In the genomic region with DNA sequence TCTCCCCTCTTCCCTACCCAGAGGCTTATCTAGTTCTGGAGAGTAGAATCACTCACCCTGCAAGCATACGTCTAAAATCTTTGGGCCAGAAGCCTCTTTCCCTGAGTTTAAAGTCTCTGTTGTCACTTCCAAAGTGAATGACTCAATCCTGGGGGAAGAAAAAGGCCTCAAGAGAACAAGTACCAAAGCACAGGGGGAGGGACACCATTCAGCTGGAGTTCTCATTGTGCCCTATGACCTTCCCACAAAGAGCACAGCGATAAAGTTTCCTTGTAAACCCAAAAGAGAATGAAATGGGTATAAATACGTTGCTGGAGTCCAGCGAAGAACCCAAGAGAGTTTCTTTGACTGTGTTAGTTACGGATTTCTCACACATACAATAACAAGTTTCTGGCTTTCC, we compare ENCODE assay signal across 21 cellular contexts.
"Had no signal": no experiment of that assay in that cellular context is flagged by ENCODE, and none has a peak within 500 bp of the region (broad histone marks: within the 10 kb centered on the region; RNA-seq: fewer than 3 reads in every experiment).

No MANE protein-coding gene starts in this region.

- H3K4me1 ChIP-seq: esophagus muscularis mucosa, psoas muscle, stomach had no signal

- FAIRE-seq: islet of Langerhans had no signal

- ATAC-seq: foreskin keratinocyte; heart left ventricle; naive thymus-derived CD4-positive, alpha-beta T cell had no signal

- H3K27ac ChIP-seq: coronary artery, epithelial cell of prostate, esophagus muscularis mucosa, foreskin keratinocyte, heart left ventricle, psoas muscle, sigmoid colon, skin epidermis, stomach had no signal

- H3K9me3 ChIP-seq: psoas muscle, sigmoid colon, stomach had no signal

- H3K4me3 Mint-ChIP-seq: naive thymus-derived CD4-positive, alpha-beta T cell had no signal

- H3K36me3 ChIP-seq: esophagus muscularis mucosa, heart left ventricle, sigmoid colon, stomach had no signal

- H3K27ac Mint-ChIP-seq: naive thymus-derived CD4-positive, alpha-beta T cell had no signal

- DNase-seq: central memory CD4-positive, alpha-beta T cell; effector memory CD4-positive, alpha-beta T cell; heart left ventricle; hippocampal formation; kidney glomerular epithelial cell; naive thymus-derived CD4-positive, alpha-beta T cell; nucleus accumbens; psoas muscle; retina; sigmoid colon; stimulated activated CD4-positive, alpha-beta T cell treated with anti-CD3 and anti-CD28 coated beads, Interleukin-2, amount 100 ng/mL, for 24 hours; stimulated activated CD4-positive, alpha-beta T cell treated with anti-CD3 and anti-CD28 coated beads, Interleukin-4, amount 100 ng/mL, for 4 hours; stimulated activated naive CD4-positive, alpha-beta T cell; stomach; substantia nigra had no signal

- H3K27me3 ChIP-seq: esophagus muscularis mucosa, foreskin keratinocyte, heart left ventricle, sigmoid colon, stomach had no signal

- H3K36me3 Mint-ChIP-seq: naive thymus-derived CD4-positive, alpha-beta T cell had no signal

- H3K4me3 ChIP-seq: coronary artery, esophagus muscularis mucosa, heart left ventricle, psoas muscle, sigmoid colon, skin epidermis, stomach had no signal

- H3K4me1 Mint-ChIP-seq: naive thymus-derived CD4-positive, alpha-beta T cell had no signal
